ENCODE assay signal across 11 cellular contexts in genomic region chr2:30871980-30872789, GRCh38.
DNase-seq lines count a peak whose midpoint lies in the region; ATAC-seq and TF ChIP-seq lines count a peak whose summit lies in the region.
"Had no signal": no experiment of that assay in that cellular context is flagged by ENCODE, and none has a peak within 500 bp of the region (broad histone marks: within the 10 kb centered on the region; RNA-seq: fewer than 3 reads in every experiment).

No MANE protein-coding gene starts in this region.

- TF ChIP-seq CTCF in WTC11 (IDR thresholded peaks at IDR 0.05): no peak
- no peak for TF ChIP-seq CTCF in ovary (IDR thresholded peaks at IDR 0.05)
- TF ChIP-seq CTCF in omental fat pad (IDR thresholded peaks at IDR 0.05): no peak

- no peaks in the 10 kb centered on the region for H3K27me3 Mint-ChIP-seq in WTC11 (ENCODE audit: low read depth)

- DNase-seq in DMS153 treated with DMSO at 0.1 percent for 48 hours (lab: John Stamatoyannopoulos, UW; ENCODE audit: unreplicated experiment): peak; percentile 74
- peak; percentile 51 for DNase-seq in NCI-H1092 treated with DMSO at 0.1 percent for 48 hours (lab: John Stamatoyannopoulos, UW)
- no peak for DNase-seq in WTC11 (ENCODE audit: low spot score)
- DNase-seq in left kidney (ENCODE audit: low read depth, low spot score): peak; percentile 78
- DNase-seq in ovary: no peak
- no peak for DNase-seq in omental fat pad (ENCODE audit: low spot score)
- DNase-seq in activated gamma-delta T cell treated with Interleukin-2 at 50 U/mL for 16 hours: no peak
- DNase-seq: NCI-H2171, nucleus accumbens had no signal

- peaks cover 9% of the 10 kb centered on the region for H3K36me3 Mint-ChIP-seq in WTC11

- peak overlapping the region; percentile 82 for H3K27ac Mint-ChIP-seq in WTC11

- 27 to 29% (median 28%) methylated on average over 6 of the region's 6 CpGs for WGBS in ovary, 3 donors

- intact Hi-C loops in ovary (cut with DNase I): no loop called here

- CTCF ChIA-PET in WTC11 (lab: Charles Lee): interaction anchor here (0.9 to 1.8 kb wide), 6 partner anchors 9 to 298 kb away, joined by 3 to 8 read pairs (median 4); no protein-coding TSS in a partner anchor

- POLR2A ChIA-PET in WTC11 (lab: Charles Lee): no interaction called here

- no peaks in the 10 kb centered on the region for H3K36me3 ChIP-seq in ovary
- H3K36me3 ChIP-seq: BE2C had no signal

- ATAC-seq in WTC11: peak; percentile 89
- ATAC-seq in GM19397 (IDR thresholded peaks at IDR 0.05; ENCODE audit: unreplicated experiment): no peak
- no peak for ATAC-seq in omental fat pad (ENCODE audit: low FRiP score)

- peaks cover 16% of the 10 kb centered on the region for H3K4me1 Mint-ChIP-seq in WTC11

- TF ChIP-seq POLR2A in ovary (IDR thresholded peaks at IDR 0.05): no peak

- no peak overlapping the region for H3K4me3 ChIP-seq in ovary

- no peaks in the 10 kb centered on the region for H3K4me1 ChIP-seq in ovary (ENCODE audit: insufficient read depth)

- H3K4me3 Mint-ChIP-seq in WTC11: no peak overlapping the region

- no peak for TF ChIP-seq EP300 in ovary (IDR thresholded peaks at IDR 0.05)

- no peaks in the 10 kb centered on the region for H3K27me3 ChIP-seq in ovary
- H3K27me3 ChIP-seq: BE2C had no signal

- H3K9me3 ChIP-seq in ovary: no peaks in the 10 kb centered on the region
- H3K9me3 ChIP-seq: BE2C had no signal

- H3K27ac ChIP-seq in ovary: no peak overlapping the region

- peaks cover 29% of the 10 kb centered on the region for H3K9me3 Mint-ChIP-seq in WTC11

TF ChIP-seq in WTC11, 78 proteins besides CTCF, POLR2A, EP300 and RAD21:
- no peak for TF ChIP-seq GRHL2 (CRISPR knock-in tag; IDR thresholded peaks at IDR 0.05; ENCODE audit: insufficient replicate concordance, severe bottlenecking)
- TF ChIP-seq ZBTB21 (CRISPR knock-in tag; IDR thresholded peaks at IDR 0.05; ENCODE audit: borderline replicate concordance): no peak
- no peak for TF ChIP-seq ATF3 (CRISPR knock-in tag; conservative IDR thresholded peaks at IDR 0.05)
- no peak for TF ChIP-seq USF1 (CRISPR knock-in tag; IDR thresholded peaks at IDR 0.05)
- TF ChIP-seq ZNF281 (CRISPR knock-in tag; IDR thresholded peaks at IDR 0.05): no peak
- no peak for TF ChIP-seq FOXK1 (CRISPR knock-in tag; IDR thresholded peaks at IDR 0.05)
- no peak for TF ChIP-seq E2F5 (CRISPR knock-in tag; IDR thresholded peaks at IDR 0.05)
- no peak for TF ChIP-seq ZNF121 (CRISPR knock-in tag; IDR thresholded peaks at IDR 0.05)
- TF ChIP-seq ETV6 (CRISPR knock-in tag; IDR thresholded peaks at IDR 0.05): no peak
- TF ChIP-seq ZNF232 (CRISPR knock-in tag; IDR thresholded peaks at IDR 0.05): no peak
- TF ChIP-seq NR1H2 (CRISPR knock-in tag; IDR thresholded peaks at IDR 0.05): no peak
- TF ChIP-seq NFYB (CRISPR knock-in tag; conservative IDR thresholded peaks at IDR 0.05; ENCODE audit: low read depth): no peak
- no peak for TF ChIP-seq IRF2 (CRISPR knock-in tag; IDR thresholded peaks at IDR 0.05; ENCODE audit: borderline replicate concordance, low read depth)
- no peak for TF ChIP-seq ZNF423 (CRISPR knock-in tag; IDR thresholded peaks at IDR 0.05)
- TF ChIP-seq TEAD4 (CRISPR knock-in tag; IDR thresholded peaks at IDR 0.05): no peak
- no peak for TF ChIP-seq JAZF1 (CRISPR knock-in tag; IDR thresholded peaks at IDR 0.05)
TF ChIP-seq in WTC11: peak in this region for 0.

Comparison
In these comparisons a context has a peak if more than half of its experiments do, and no peak if none do; other contexts are left out.
1. DNase-seq: peak in DMS153 treated with DMSO at 0.1 percent for 48 hours (single experiment), NCI-H1092 treated with DMSO at 0.1 percent for 48 hours (single experiment) and left kidney (single experiment); none in WTC11 (single experiment), ovary (0 of 5), omental fat pad (single experiment) and activated gamma-delta T cell treated with Interleukin-2 at 50 U/mL for 16 hours (single experiment).